30 cellular contexts compared by ENCODE assay signal in genomic region chr14:92683041-92683440, GRCh38.
"Had no signal": no experiment of that assay in that cellular context is flagged by ENCODE, and none has a peak within 500 bp of the region (broad histone marks: within the 10 kb centered on the region; RNA-seq: fewer than 3 reads in every experiment).

No MANE protein-coding gene starts in this region.

- H3K9me3 ChIP-seq: MG63, SJCRH30 had no signal

- H3K27ac ChIP-seq: brain microvascular endothelial cell, SJCRH30, SK-N-MC, WERI-Rb-1 had no signal

- ATAC-seq: activated T-cell treated with anti-CD3 and anti-CD28 coated beads, Interleukin-2, amount 50 U/mL, for 4 hours; Panc1 had no signal

- H3K9me3 Mint-ChIP-seq: activated CD4-positive, alpha-beta memory T cell treated with anti-CD3 and anti-CD28 coated beads, Interleukin-2, amount 10 ng/mL, durations not matched to agents 7 days and 5 days; activated naive CD4-positive, alpha-beta T cell treated with anti-CD3 and anti-CD28 coated beads for 36 hours; activated T-cell treated with anti-CD3 and anti-CD28 coated beads, Interleukin-2, amount 50 U/mL, for 4 hours; activated T-helper 1 cell treated with anti-CD3 and anti-CD28 coated beads, Interleukin-12 subunit alpha, Interleukin-12 subunit beta, Interleukin-2, Interleukin-4 antibody, amounts not matched to agents 30 ng/mL and 10 ng/mL and 1 ng/mL, durations not matched to agents 14 hours and 24 hours and 36 hours had no signal

- H3K36me3 ChIP-seq: MG63, SJCRH30 had no signal

- H3K27me3 ChIP-seq: brain microvascular endothelial cell, MG63, SJCRH30 had no signal

- DNase-seq: activated CD4-positive, alpha-beta memory T cell treated with anti-CD3 and anti-CD28 coated beads, Interleukin-2, amount 10 ng/mL, durations not matched to agents 7 days and 5 days; activated CD4-positive, alpha-beta T cell treated with anti-CD3 and anti-CD28 coated beads for 1 hour; activated CD4-positive, alpha-beta T cell treated with anti-CD3 and anti-CD28 coated beads for 48 hours; activated CD4-positive, CD25-positive, alpha-beta regulatory T cell; activated CD8-positive, alpha-beta memory T cell treated with anti-CD3 and anti-CD28 coated beads, Interleukin-2, amount 50 U/mL, for 4 hours; activated gamma-delta T cell treated with Interleukin-2 at 50 U/mL for 16 hours; activated naive CD4-positive, alpha-beta T cell treated with anti-CD3 and anti-CD28 coated beads for 36 hours; activated T-cell treated with anti-CD3 and anti-CD28 coated beads for 4 hours; activated T-cell treated with anti-CD3 and anti-CD28 coated beads, Interleukin-2, amount 50 U/mL, for 4 hours; anterior cingulate cortex; brain microvascular endothelial cell; central memory CD4-positive, alpha-beta T cell; Kasumi-1; KG1; MG63; NCI-H1048; NCI-H1105 treated with DMSO at 0.1 percent for 48 hours; NCI-H1436; NCI-H1694; NCI-H1930; NCI-H2081 treated with DMSO at 0.1 percent for 48 hours; NCI-H226; NCI-H524 treated with DMSO at 0.1 percent for 48 hours; SHP77; SJCRH30; T1000; WERI-Rb-1 had no signal

- H3K4me3 Mint-ChIP-seq: activated CD4-positive, alpha-beta memory T cell treated with anti-CD3 and anti-CD28 coated beads, Interleukin-2, amount 10 ng/mL, durations not matched to agents 7 days and 5 days; activated naive CD4-positive, alpha-beta T cell treated with anti-CD3 and anti-CD28 coated beads for 36 hours; activated T-cell treated with anti-CD3 and anti-CD28 coated beads, Interleukin-2, amount 50 U/mL, for 4 hours; activated T-helper 1 cell treated with anti-CD3 and anti-CD28 coated beads, Interleukin-12 subunit alpha, Interleukin-12 subunit beta, Interleukin-2, Interleukin-4 antibody, amounts not matched to agents 30 ng/mL and 10 ng/mL and 1 ng/mL, durations not matched to agents 14 hours and 24 hours and 36 hours had no signal

- H3K4me1 ChIP-seq: SJCRH30 had no signal

- H3K27me3 Mint-ChIP-seq: activated CD4-positive, alpha-beta memory T cell treated with anti-CD3 and anti-CD28 coated beads, Interleukin-2, amount 10 ng/mL, durations not matched to agents 7 days and 5 days had no signal

- H3K4me3 ChIP-seq: MG63, SJCRH30, SK-N-MC had no signal

- H3K27ac Mint-ChIP-seq: activated CD4-positive, alpha-beta memory T cell treated with anti-CD3 and anti-CD28 coated beads, Interleukin-2, amount 10 ng/mL, durations not matched to agents 7 days and 5 days; activated naive CD4-positive, alpha-beta T cell treated with anti-CD3 and anti-CD28 coated beads for 36 hours; activated T-helper 1 cell treated with anti-CD3 and anti-CD28 coated beads, Interleukin-12 subunit alpha, Interleukin-12 subunit beta, Interleukin-2, Interleukin-4 antibody, amounts not matched to agents 30 ng/mL and 10 ng/mL and 1 ng/mL, durations not matched to agents 14 hours and 24 hours and 36 hours had no signal
